Comparison of ENCODE assay signal across 8 cellular contexts in genomic region chr11:124070906-124071621, GRCh38. TPM values are rescaled to one million over a fixed set of nuclear protein-coding genes. Genes with fewer than 3 reads are reported as not detected.
DNase-seq lines count a peak whose midpoint lies in the region; ATAC-seq and TF ChIP-seq lines count a peak whose summit lies in the region.

No MANE protein-coding gene starts in this region.

- no peaks in the 10 kb centered on the region for H3K4me1 Mint-ChIP-seq in Caco-2 (ENCODE audit: low read depth, unreplicated experiment)

- BruUV-seq in Caco-2 (replicated peaks; lab: Mats Ljungman, UMichigan), result no TSS peak

- H4K20me1 ChIP-seq in OCI-LY1 (ENCODE audit: insufficient read depth, low read length), result no peaks in the 10 kb centered on the region

- TF ChIP-seq CTCF in Caco-2 (IDR thresholded peaks at IDR 0.05; ENCODE audit: insufficient read depth in 1 of 2, low read depth in 1 of 2, low read length in 1 of 2, severe bottlenecking in 1 of 2, unreplicated experiment in 1 of 2) (peak; percentile 84 to 96), OCI-LY1 (IDR thresholded peaks at IDR 0.05; ENCODE audit: low read length) (peak; percentile 65; the same call in 1 of the 2 replicates), esophagus squamous epithelium (IDR thresholded peaks at IDR 0.05) (peak; percentile 48 to 76 (median 60)), neutrophil (IDR thresholded peaks at IDR 0.05) (peak; percentile 71), testis (IDR thresholded peaks at IDR 0.05) (peak; percentile 55 to 85 (median 73))

- no peak overlapping the region for H3K27ac Mint-ChIP-seq in Caco-2 (ENCODE audit: unreplicated experiment)

- no peaks in the 10 kb centered on the region for H3K79me2 ChIP-seq in OCI-LY1 (ENCODE audit: insufficient read depth, low read length)

- WGBS in esophagus squamous epithelium, 2 donors, result 4 to 11% methylated on average over 8 of the region's 8 CpGs
- 8 to 16% methylated on average over 8 of the region's 8 CpGs for WGBS in testis, 2 donors

- H3K36me3 ChIP-seq in Caco-2 (ENCODE audit: control insufficient read depth, insufficient read depth, low read length) (no peaks in the 10 kb centered on the region), OCI-LY1 (ENCODE audit: insufficient read depth, low read length) (no peaks in the 10 kb centered on the region), esophagus squamous epithelium (no peaks in the 10 kb centered on the region), neutrophil (no peaks in the 10 kb centered on the region), testis (ENCODE audit: low read depth, missing control alignments) (no peaks in the 10 kb centered on the region)

- no peak overlapping the region for H2AFZ ChIP-seq in OCI-LY1 (ENCODE audit: low read length)

- POLR2A ChIA-PET in Caco-2 (lab: Charles Lee), result no interaction called here

- H3K9me2 ChIP-seq in OCI-LY1 (ENCODE audit: low read depth, low read length), result no peaks in the 10 kb centered on the region

- H3K27me3 Mint-ChIP-seq in Caco-2 (ENCODE audit: insufficient read depth, unreplicated experiment), result peaks cover 27% of the 10 kb centered on the region

- TF ChIP-seq POLR2A in esophagus squamous epithelium (IDR thresholded peaks at IDR 0.05) (no peak), testis (IDR thresholded peaks at IDR 0.05) (no peak)

- ATAC-seq in GM19397 (IDR thresholded peaks at IDR 0.05; ENCODE audit: unreplicated experiment) (peak; percentile 65), HG03460 (IDR thresholded peaks at IDR 0.05; ENCODE audit: unreplicated experiment) (peak; percentile 90)

- no peak overlapping the region for H3K4me2 ChIP-seq in OCI-LY1 (ENCODE audit: low read length)

- no peak overlapping the region for H3K9ac ChIP-seq in OCI-LY1 (ENCODE audit: low read length)

- CTCF ChIA-PET in Caco-2 (lab: Charles Lee), result interaction anchor here (0.6 to 1.6 kb wide), 17 partner anchors 8 to 514 kb away, joined by 3 to 21 read pairs (median 3); partner anchors contain the start of gene VWA5A

- no peak overlapping the region for H3K4me3 ChIP-seq in Caco-2 (ENCODE audit: low read depth, low read length)
- no peak overlapping the region for H3K4me3 ChIP-seq in OCI-LY1 (ENCODE audit: low read depth, low read length, poor library complexity, severe bottlenecking)
- no peak overlapping the region for H3K4me3 ChIP-seq in esophagus squamous epithelium
- H3K4me3 ChIP-seq in neutrophil (ENCODE audit: low read depth in 1 of 2, low read length in 1 of 2), result no peak overlapping the region
- H3K4me3 ChIP-seq in testis, result no peak overlapping the region

- no peaks in the 10 kb centered on the region for H3K4me1 ChIP-seq in Caco-2
- H3K4me1 ChIP-seq in OCI-LY1 (ENCODE audit: insufficient read depth, low read length, severe bottlenecking), result peaks cover 5% of the 10 kb centered on the region
- H3K4me1 ChIP-seq in esophagus squamous epithelium, result peaks cover 5 to 24% (median 9%) of the 10 kb centered on the region in 3 donors
- H3K4me1 ChIP-seq in neutrophil (ENCODE audit: control insufficient read depth in 1 of 2, insufficient read depth in 1 of 2, low read depth in 1 of 2, low read length in 1 of 2), result peaks cover 14 to 32% of the 10 kb centered on the region in 2 experiments
- H3K4me1 ChIP-seq in testis, result peaks cover 7% of the 10 kb centered on the region

- H3K4me3 Mint-ChIP-seq in Caco-2 (ENCODE audit: unreplicated experiment), result no peak overlapping the region

- H3K9me3 ChIP-seq in Caco-2 (no peaks in the 10 kb centered on the region), OCI-LY1 (ENCODE audit: low read length) (no peaks in the 10 kb centered on the region), esophagus squamous epithelium (no peaks in the 10 kb centered on the region), neutrophil (no peaks in the 10 kb centered on the region), testis (no peaks in the 10 kb centered on the region)

- DNase-seq in Caco-2 (peak; percentile 74 to 80), activated T-cell treated with anti-CD3 and anti-CD28 coated beads for 24 hours (ENCODE audit: low read depth) (peak; percentile 55), esophagus squamous epithelium (lab: John Stamatoyannopoulos, UW) (no peak), testis (peak; percentile 74)

- H3K36me3 Mint-ChIP-seq in Caco-2 (ENCODE audit: insufficient read depth, unreplicated experiment), result no peaks in the 10 kb centered on the region

- no peaks in the 10 kb centered on the region for H3K9me3 Mint-ChIP-seq in Caco-2 (ENCODE audit: unreplicated experiment)

- intact Hi-C loops in Caco-2 (cut with micrococcal nuclease; ENCODE audit: unreplicated experiment) (loop anchor here (1.0 to 10.0 kb wide), 7 partner anchors 44 to 515 kb away; partner anchors contain the start of genes OR8D2, VWA5A and ZNF202), esophagus squamous epithelium (cut with DNase I) (loop anchor here (5.0 kb wide), 1 partner anchor 121 kb away; no protein-coding TSS in a partner anchor), testis (cut with DNase I; ENCODE audit: low total_unique reads) (no loop called here)

- H3K27ac ChIP-seq in OCI-LY1 (ENCODE audit: low read depth, low read length, poor library complexity, severe bottlenecking), result no peak overlapping the region
- no peak overlapping the region for H3K27ac ChIP-seq in esophagus squamous epithelium
- H3K27ac ChIP-seq in neutrophil, result no peak overlapping the region
- no peak overlapping the region for H3K27ac ChIP-seq in testis

- peaks cover 2% of the 10 kb centered on the region for H3K27me3 ChIP-seq in Caco-2 (replicated peaks; ENCODE audit: control insufficient read depth, insufficient read depth, low read length)
- no peaks in the 10 kb centered on the region for H3K27me3 ChIP-seq in OCI-LY1 (ENCODE audit: insufficient read depth, low read length)
- H3K27me3 ChIP-seq in esophagus squamous epithelium, result peaks cover 0 to 69% (median 1%) of the 10 kb centered on the region in 4 donors
- H3K27me3 ChIP-seq in neutrophil, result peaks cover 13% of the 10 kb centered on the region
- H3K27me3 ChIP-seq in testis, result no peaks in the 10 kb centered on the region

- no peaks in the 10 kb centered on the region for H3F3A ChIP-seq in OCI-LY1 (ENCODE audit: insufficient read depth, low read length)

RNA-seq across cellular contexts. Expression of gene OR10G7, which starts 29.9 kb away (rescaled TPM):
- not detected in 2 replicates for total RNA-seq in Caco-2 (2022)
- total RNA-seq in esophagus squamous epithelium, result not detected
- total RNA-seq in testis, result not detected
- polyA plus RNA-seq in testis (ENCODE audit: insufficient read depth, low read depth, low replicate concordance), result not detected

RNA-seq across cellular contexts. Expression of gene VWA5A, which starts 44.2 kb away (rescaled TPM):
- total RNA-seq in Caco-2 (2022), result 1.3 and 1.6 TPM in 2 replicates
- total RNA-seq in esophagus squamous epithelium, result 10 to 100 TPM in 2 of 4 donors, 1 to 10 TPM in 2; 2.7 to 19.8 (median 12.1) TPM
- total RNA-seq in testis, result 10 to 100 TPM; 26.6 to 31.3 TPM
- 28.3 TPM for polyA plus RNA-seq in testis (ENCODE audit: insufficient read depth, low read depth, low replicate concordance)

RNA-seq across cellular contexts. Expression of gene OR10G8, which starts 44.5 kb away (rescaled TPM):
- total RNA-seq in Caco-2 (2022), result not detected in 2 replicates
- total RNA-seq in esophagus squamous epithelium, result not detected
- total RNA-seq in testis, result 1 to 10 TPM; 1.7 to 5.8 TPM
- not detected for polyA plus RNA-seq in testis (ENCODE audit: insufficient read depth, low read depth, low replicate concordance)

RNA-seq across cellular contexts. Expression of gene OR10G9, which starts 48.3 kb away (rescaled TPM):
- total RNA-seq in Caco-2 (2022) (not detected in 2 replicates), esophagus squamous epithelium (not detected), testis (1 to 10 TPM; 1.9 to 2.4 TPM)
- polyA plus RNA-seq in testis (ENCODE audit: insufficient read depth, low read depth, low replicate concordance), result not detected

RNA-seq across cellular contexts. Expression of gene OR10G4, which starts 58.3 kb away (rescaled TPM):
- not detected in 2 replicates for total RNA-seq in Caco-2 (2022)
- not detected for total RNA-seq in esophagus squamous epithelium
- 1 to 10 TPM; 4.1 to 4.6 TPM for total RNA-seq in testis
- polyA plus RNA-seq in testis (ENCODE audit: insufficient read depth, low read depth, low replicate concordance), result 0.15 TPM
